1 cellular context compared by ENCODE assay signal in the genomic region with DNA sequence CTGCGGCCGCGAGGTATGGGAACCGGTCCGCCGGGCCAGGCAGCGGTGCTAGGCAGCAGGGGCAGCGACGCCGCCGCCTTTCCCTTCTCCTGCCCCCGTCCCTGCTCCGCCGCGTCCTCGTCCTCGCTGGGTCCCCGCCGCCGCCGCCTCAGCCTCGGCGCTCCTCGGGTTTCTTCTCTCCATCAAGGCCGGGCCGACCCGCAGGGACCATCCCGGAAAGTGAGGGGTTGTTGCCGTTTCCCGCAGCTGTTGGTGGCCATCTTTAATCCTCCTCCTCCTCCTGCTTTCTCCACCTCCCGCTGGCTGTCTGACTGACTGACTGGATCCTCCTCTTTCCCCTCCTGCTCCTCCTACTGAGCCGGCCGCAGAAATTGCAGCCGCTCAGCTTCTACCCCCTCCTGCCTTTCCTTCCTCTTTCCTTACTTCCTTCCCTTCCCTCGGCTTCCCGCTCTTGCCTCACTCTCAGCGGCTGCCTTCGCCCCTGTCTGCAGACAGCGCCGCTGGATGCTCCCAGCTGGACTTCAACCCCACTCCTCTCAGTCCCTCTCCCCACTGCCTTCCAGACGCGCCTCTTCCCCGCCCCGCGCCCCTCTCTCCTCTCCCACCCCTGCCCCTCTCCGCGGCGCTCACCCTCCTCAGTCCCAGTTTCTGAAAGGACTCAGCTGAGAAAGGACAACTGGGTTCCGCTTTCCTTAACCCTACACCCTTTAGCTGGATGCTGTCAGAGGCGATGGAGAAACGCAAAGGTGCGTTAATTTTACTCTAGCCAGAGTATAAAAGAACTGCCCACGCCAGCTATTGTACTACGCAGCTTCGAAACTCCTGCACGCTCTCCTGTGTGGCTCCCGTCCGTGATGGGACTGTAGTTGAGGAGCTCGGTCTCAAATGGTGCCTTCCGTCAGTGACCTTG.
TF ChIP-seq lines count a peak whose summit lies in the region.

A gene with protein sequence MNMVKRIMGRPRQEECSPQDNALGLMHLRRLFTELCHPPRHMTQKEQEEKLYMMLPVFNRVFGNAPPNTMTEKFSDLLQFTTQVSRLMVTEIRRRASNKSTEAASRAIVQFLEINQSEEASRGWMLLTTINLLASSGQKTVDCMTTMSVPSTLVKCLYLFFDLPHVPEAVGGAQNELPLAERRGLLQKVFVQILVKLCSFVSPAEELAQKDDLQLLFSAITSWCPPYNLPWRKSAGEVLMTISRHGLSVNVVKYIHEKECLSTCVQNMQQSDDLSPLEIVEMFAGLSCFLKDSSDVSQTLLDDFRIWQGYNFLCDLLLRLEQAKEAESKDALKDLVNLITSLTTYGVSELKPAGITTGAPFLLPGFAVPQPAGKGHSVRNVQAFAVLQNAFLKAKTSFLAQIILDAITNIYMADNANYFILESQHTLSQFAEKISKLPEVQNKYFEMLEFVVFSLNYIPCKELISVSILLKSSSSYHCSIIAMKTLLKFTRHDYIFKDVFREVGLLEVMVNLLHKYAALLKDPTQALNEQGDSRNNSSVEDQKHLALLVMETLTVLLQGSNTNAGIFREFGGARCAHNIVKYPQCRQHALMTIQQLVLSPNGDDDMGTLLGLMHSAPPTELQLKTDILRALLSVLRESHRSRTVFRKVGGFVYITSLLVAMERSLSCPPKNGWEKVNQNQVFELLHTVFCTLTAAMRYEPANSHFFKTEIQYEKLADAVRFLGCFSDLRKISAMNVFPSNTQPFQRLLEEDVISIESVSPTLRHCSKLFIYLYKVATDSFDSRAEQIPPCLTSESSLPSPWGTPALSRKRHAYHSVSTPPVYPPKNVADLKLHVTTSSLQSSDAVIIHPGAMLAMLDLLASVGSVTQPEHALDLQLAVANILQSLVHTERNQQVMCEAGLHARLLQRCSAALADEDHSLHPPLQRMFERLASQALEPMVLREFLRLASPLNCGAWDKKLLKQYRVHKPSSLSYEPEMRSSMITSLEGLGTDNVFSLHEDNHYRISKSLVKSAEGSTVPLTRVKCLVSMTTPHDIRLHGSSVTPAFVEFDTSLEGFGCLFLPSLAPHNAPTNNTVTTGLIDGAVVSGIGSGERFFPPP (N-terminal part only) (minus strand): TSS at position 309 of the 910 bp plus-strand sequence. CDS start 106,099 bp downstream, outside the sequence.

TF ChIP-seq in HepG2, 621 proteins besides CTCF, POLR2A, EP300 and RAD21 (continued from another document and continues in another):
- TF ChIP-seq, protein P1, sequence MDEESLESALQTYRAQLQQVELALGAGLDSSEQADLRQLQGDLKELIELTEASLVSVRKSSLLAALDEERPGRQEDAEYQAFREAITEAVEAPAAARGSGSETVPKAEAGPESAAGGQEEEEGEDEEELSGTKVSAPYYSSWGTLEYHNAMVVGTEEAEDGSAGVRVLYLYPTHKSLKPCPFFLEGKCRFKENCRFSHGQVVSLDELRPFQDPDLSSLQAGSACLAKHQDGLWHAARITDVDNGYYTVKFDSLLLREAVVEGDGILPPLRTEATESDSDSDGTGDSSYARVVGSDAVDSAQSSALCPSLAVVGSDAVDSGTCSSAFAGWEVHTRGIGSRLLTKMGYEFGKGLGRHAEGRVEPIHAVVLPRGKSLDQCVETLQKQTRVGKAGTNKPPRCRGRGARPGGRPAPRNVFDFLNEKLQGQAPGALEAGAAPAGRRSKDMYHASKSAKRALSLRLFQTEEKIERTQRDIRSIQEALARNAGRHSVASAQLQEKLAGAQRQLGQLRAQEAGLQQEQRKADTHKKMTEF (CRISPR knock-in tag; IDR thresholded peaks at IDR 0.05), result no peak
- TF ChIP-seq CENPX (CRISPR knock-in tag; IDR thresholded peaks at IDR 0.05) (no peak), NFIB (CRISPR knock-in tag; IDR thresholded peaks at IDR 0.05; ENCODE audit: borderline replicate concordance) (no peak), ADNP (CRISPR knock-in tag; IDR thresholded peaks at IDR 0.05) (no peak), TCF7L2 (IDR thresholded peaks at IDR 0.05; ENCODE audit: low read depth, low read length) (no peak), MED13 (CRISPR knock-in tag; IDR thresholded peaks at IDR 0.05) (no peak), ZNF333 (CRISPR knock-in tag; IDR thresholded peaks at IDR 0.05; ENCODE audit: borderline replicate concordance) (no peak), ZNF441 (CRISPR knock-in tag; IDR thresholded peaks at IDR 0.05; ENCODE audit: borderline replicate concordance) (no peak), ZSCAN29 (CRISPR knock-in tag; conservative IDR thresholded peaks at IDR 0.05) (0 out of 2 replicates have a peak, but pooled peaks have one; percentile 40), HNF4G (IDR thresholded peaks at IDR 0.05; ENCODE audit: borderline replicate concordance, low read depth, low read length) (peak; percentile 28; the same call in 1 of the 2 replicates), HNF4G (CRISPR knock-in tag; IDR thresholded peaks at IDR 0.05; ENCODE audit: borderline replicate concordance, low read depth) (no peak; the same call in 1 of the 2 replicates), ZNF839 (CRISPR knock-in tag; IDR thresholded peaks at IDR 0.05; ENCODE audit: borderline replicate concordance) (0 out of 2 replicates have a peak, but pooled peaks have one; percentile 24), NR2F6 (IDR thresholded peaks at IDR 0.05) (no peak), NR2F6 (CRISPR knock-in tag; IDR thresholded peaks at IDR 0.05) (no peak), ZNF260 (CRISPR knock-in tag; IDR thresholded peaks at IDR 0.05; ENCODE audit: borderline replicate concordance, low read depth) (no peak), ZNF747 (CRISPR knock-in tag; IDR thresholded peaks at IDR 0.05; ENCODE audit: borderline replicate concordance) (peak; percentile 60; the same call in 1 of the 2 replicates), SKI (IDR thresholded peaks at IDR 0.05; ENCODE audit: partially characterized antibody) (peak; percentile 36), MIER2 (CRISPR knock-in tag; IDR thresholded peaks at IDR 0.05) (no peak), NAIF1 (CRISPR knock-in tag; IDR thresholded peaks at IDR 0.05; ENCODE audit: borderline replicate concordance) (no peak), ZNF605 (CRISPR knock-in tag; IDR thresholded peaks at IDR 0.05) (no peak; the same call in 1 of the 2 replicates), SOX5 (CRISPR knock-in tag; IDR thresholded peaks at IDR 0.05; ENCODE audit: borderline replicate concordance) (no peak), ZNF3 (CRISPR knock-in tag; IDR thresholded peaks at IDR 0.05) (no peak), ZBTB8A (CRISPR knock-in tag; IDR thresholded peaks at IDR 0.05; ENCODE audit: borderline replicate concordance, low read depth) (no peak), NCOA1 (CRISPR knock-in tag; IDR thresholded peaks at IDR 0.05) (no peak), RFXANK (CRISPR knock-in tag; IDR thresholded peaks at IDR 0.05) (no peak), STAG1 (CRISPR knock-in tag; IDR thresholded peaks at IDR 0.05) (no peak), FOXK1 (CRISPR knock-in tag; IDR thresholded peaks at IDR 0.05; ENCODE audit: borderline replicate concordance, low read depth) (no peak)
- TF ChIP-seq, protein P2, sequence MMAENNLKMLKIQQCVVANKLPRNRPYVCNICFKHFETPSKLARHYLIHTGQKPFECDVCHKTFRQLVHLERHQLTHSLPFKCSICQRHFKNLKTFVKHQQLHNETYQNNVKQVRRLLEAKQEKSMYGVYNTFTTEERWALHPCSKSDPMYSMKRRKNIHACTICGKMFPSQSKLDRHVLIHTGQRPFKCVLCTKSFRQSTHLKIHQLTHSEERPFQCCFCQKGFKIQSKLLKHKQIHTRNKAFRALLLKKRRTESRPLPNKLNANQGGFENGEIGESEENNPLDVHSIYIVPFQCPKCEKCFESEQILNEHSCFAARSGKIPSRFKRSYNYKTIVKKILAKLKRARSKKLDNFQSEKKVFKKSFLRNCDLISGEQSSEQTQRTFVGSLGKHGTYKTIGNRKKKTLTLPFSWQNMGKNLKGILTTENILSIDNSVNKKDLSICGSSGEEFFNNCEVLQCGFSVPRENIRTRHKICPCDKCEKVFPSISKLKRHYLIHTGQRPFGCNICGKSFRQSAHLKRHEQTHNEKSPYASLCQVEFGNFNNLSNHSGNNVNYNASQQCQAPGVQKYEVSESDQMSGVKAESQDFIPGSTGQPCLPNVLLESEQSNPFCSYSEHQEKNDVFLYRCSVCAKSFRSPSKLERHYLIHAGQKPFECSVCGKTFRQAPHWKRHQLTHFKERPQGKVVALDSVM (CRISPR knock-in tag; IDR thresholded peaks at IDR 0.05), result no peak
- TF ChIP-seq, protein P3, sequence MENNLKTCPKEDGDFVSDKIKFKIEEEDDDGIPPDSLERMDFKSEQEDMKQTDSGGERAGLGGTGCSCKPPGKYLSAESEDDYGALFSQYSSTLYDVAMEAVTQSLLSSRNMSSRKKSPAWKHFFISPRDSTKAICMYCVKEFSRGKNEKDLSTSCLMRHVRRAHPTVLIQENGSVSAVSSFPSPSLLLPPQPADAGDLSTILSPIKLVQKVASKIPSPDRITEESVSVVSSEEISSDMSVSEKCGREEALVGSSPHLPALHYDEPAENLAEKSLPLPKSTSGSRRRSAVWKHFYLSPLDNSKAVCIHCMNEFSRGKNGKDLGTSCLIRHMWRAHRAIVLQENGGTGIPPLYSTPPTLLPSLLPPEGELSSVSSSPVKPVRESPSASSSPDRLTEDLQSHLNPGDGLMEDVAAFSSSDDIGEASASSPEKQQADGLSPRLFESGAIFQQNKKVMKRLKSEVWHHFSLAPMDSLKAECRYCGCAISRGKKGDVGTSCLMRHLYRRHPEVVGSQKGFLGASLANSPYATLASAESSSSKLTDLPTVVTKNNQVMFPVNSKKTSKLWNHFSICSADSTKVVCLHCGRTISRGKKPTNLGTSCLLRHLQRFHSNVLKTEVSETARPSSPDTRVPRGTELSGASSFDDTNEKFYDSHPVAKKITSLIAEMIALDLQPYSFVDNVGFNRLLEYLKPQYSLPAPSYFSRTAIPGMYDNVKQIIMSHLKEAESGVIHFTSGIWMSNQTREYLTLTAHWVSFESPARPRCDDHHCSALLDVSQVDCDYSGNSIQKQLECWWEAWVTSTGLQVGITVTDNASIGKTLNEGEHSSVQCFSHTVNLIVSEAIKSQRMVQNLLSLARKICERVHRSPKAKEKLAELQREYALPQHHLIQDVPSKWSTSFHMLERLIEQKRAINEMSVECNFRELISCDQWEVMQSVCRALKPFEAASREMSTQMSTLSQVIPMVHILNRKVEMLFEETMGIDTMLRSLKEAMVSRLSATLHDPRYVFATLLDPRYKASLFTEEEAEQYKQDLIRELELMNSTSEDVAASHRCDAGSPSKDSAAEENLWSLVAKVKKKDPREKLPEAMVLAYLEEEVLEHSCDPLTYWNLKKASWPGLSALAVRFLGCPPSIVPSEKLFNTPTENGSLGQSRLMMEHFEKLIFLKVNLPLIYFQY (CRISPR knock-in tag; IDR thresholded peaks at IDR 0.05; ENCODE audit: borderline replicate concordance), result no peak
- TF ChIP-seq, protein P4, sequence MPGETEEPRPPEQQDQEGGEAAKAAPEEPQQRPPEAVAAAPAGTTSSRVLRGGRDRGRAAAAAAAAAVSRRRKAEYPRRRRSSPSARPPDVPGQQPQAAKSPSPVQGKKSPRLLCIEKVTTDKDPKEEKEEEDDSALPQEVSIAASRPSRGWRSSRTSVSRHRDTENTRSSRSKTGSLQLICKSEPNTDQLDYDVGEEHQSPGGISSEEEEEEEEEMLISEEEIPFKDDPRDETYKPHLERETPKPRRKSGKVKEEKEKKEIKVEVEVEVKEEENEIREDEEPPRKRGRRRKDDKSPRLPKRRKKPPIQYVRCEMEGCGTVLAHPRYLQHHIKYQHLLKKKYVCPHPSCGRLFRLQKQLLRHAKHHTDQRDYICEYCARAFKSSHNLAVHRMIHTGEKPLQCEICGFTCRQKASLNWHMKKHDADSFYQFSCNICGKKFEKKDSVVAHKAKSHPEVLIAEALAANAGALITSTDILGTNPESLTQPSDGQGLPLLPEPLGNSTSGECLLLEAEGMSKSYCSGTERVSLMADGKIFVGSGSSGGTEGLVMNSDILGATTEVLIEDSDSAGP (CRISPR knock-in tag; IDR thresholded peaks at IDR 0.05; ENCODE audit: borderline replicate concordance), result no peak; the same call in 1 of the 2 replicates
- TF ChIP-seq, protein P5, sequence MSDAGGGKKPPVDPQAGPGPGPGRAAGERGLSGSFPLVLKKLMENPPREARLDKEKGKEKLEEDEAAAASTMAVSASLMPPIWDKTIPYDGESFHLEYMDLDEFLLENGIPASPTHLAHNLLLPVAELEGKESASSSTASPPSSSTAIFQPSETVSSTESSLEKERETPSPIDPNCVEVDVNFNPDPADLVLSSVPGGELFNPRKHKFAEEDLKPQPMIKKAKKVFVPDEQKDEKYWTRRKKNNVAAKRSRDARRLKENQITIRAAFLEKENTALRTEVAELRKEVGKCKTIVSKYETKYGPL (CRISPR knock-in tag; IDR thresholded peaks at IDR 0.05), result no peak
- TF ChIP-seq, protein P6, sequence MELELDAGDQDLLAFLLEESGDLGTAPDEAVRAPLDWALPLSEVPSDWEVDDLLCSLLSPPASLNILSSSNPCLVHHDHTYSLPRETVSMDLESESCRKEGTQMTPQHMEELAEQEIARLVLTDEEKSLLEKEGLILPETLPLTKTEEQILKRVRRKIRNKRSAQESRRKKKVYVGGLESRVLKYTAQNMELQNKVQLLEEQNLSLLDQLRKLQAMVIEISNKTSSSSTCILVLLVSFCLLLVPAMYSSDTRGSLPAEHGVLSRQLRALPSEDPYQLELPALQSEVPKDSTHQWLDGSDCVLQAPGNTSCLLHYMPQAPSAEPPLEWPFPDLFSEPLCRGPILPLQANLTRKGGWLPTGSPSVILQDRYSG (CRISPR knock-in tag; IDR thresholded peaks at IDR 0.05), result no peak
- TF ChIP-seq, protein P7, sequence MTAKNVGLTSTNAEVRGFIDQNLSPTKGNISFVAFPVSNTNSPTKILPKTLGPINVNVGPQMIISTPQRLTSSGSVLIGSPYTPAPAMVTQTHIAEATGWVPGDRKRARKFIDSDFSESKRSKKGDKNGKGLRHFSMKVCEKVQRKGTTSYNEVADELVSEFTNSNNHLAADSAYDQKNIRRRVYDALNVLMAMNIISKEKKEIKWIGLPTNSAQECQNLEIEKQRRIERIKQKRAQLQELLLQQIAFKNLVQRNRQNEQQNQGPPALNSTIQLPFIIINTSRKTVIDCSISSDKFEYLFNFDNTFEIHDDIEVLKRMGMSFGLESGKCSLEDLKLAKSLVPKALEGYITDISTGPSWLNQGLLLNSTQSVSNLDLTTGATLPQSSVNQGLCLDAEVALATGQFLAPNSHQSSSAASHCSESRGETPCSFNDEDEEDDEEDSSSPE (CRISPR knock-in tag; IDR thresholded peaks at IDR 0.05), result peak; percentile 60
- TF ChIP-seq, protein P8, sequence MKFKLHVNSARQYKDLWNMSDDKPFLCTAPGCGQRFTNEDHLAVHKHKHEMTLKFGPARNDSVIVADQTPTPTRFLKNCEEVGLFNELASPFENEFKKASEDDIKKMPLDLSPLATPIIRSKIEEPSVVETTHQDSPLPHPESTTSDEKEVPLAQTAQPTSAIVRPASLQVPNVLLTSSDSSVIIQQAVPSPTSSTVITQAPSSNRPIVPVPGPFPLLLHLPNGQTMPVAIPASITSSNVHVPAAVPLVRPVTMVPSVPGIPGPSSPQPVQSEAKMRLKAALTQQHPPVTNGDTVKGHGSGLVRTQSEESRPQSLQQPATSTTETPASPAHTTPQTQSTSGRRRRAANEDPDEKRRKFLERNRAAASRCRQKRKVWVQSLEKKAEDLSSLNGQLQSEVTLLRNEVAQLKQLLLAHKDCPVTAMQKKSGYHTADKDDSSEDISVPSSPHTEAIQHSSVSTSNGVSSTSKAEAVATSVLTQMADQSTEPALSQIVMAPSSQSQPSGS (CRISPR knock-in tag; IDR thresholded peaks at IDR 0.05), result 0 out of 2 replicates have a peak, but pooled peaks have one; percentile 16
